In the genomic region with DNA sequence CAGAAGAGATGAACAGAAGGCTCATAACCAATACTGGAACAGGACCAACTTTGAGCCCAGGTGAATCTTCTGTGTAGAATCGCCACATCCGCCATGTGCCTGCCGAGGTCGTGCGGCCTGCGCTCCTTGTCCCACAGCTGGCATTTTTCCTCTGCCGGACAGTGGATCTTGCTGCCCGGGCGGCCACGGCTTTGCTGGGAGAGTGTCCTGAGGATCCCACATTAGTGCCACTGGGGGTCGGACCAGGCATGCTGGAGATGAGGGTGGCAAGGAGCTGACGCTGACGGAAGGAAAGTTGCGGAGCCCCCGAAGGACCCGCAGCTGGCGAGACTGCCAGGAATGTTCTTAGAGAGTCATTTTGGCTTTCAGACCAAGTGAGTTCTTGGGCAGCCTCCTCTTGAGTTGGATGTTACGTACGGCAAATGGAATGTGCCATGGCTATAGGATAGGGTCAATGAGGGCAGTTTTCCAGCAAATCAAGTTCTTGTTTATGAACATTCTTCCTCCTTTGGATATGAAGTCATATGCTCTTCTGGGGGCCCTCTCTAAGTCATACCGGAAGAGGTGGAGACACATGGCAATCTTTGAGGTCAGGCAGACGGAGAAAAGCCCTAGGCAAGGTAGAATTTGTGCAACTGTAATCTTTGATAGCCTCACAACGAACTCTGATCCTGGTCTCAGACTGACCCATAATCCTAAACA, we compare ENCODE assay signal across 1 cellular context.
TF ChIP-seq lines count a peak whose summit lies in the region.

No MANE protein-coding gene starts in this region.

TF ChIP-seq in IMR-90, 13 proteins besides CTCF, POLR2A, EP300 and RAD21:
- no peak for TF ChIP-seq RCOR1 (IDR thresholded peaks at IDR 0.05; ENCODE audit: insufficient replicate concordance, low read length)
- TF ChIP-seq NFE2L2 (IDR thresholded peaks at IDR 0.05; ENCODE audit: low read depth, low read length), result no peak
- no peak for TF ChIP-seq SMC3 (IDR thresholded peaks at IDR 0.05; ENCODE audit: low read depth, low read length)
- TF ChIP-seq BHLHE40 (IDR thresholded peaks at IDR 0.05; ENCODE audit: low read depth, low read length), result no peak
